Comparison of ENCODE assay signal across 8 cellular contexts in genomic region chr4:173334085-173334890, GRCh38. TPM values are rescaled to one million over a fixed set of nuclear protein-coding genes. Genes with fewer than 3 reads are reported as not detected.
DNase-seq lines count a peak whose midpoint lies in the region; ATAC-seq and TF ChIP-seq lines count a peak whose summit lies in the region.

TSS of gene HMGB2 (minus strand) at chr4:173334358. CDS start at chr4:173333649, 709 bp downstream.

- no peaks in the 10 kb centered on the region for H3K27me3 ChIP-seq in upper lobe of right lung

- peak; percentile 91 for ATAC-seq in HG02885 (IDR thresholded peaks at IDR 0.05; ENCODE audit: poor library complexity, unreplicated experiment)
- peak; percentile 95 for ATAC-seq in T-helper 17 cell
- ATAC-seq in left cardiac atrium, result peak; percentile 96 to 98
- peak; percentile 96 for ATAC-seq in upper lobe of right lung

- H3K4me1 Mint-ChIP-seq in T-helper 17 cell, result peaks cover 31% of the 10 kb centered on the region

- peaks cover 21% of the 10 kb centered on the region for H3K4me1 ChIP-seq in upper lobe of right lung

- H3K36me3 ChIP-seq in upper lobe of right lung, result peaks cover 32% of the 10 kb centered on the region

- peak within 1 kb of the TSS; percentile 82 for H3K4me3 ChIP-seq in upper lobe of right lung

- intact Hi-C loops in left cardiac atrium (cut with DNase I), result loop anchor here in 1 of 2 donors (2.0 kb wide), 1 partner anchor 35 kb away; no protein-coding TSS in a partner anchor
- intact Hi-C loops in posterior vena cava (cut with DNase I), result loop anchor here in 1 of 2 donors (2.0 kb wide), 1 partner anchor 37 kb away; the partner anchor contains the start of gene SAP30
- intact Hi-C loops in upper lobe of right lung (cut with DNase I), result no loop called here

- H3K27me3 Mint-ChIP-seq in T-helper 17 cell, result peaks cover 12% of the 10 kb centered on the region

- peak within 1 kb of the TSS; percentile 100 for H3K4me3 Mint-ChIP-seq in T-helper 17 cell

- H3K36me3 Mint-ChIP-seq in T-helper 17 cell (ENCODE audit: low read depth), result peaks cover 7% of the 10 kb centered on the region

- no peak for TF ChIP-seq CTCF in upper lobe of right lung (IDR thresholded peaks at IDR 0.05)

- DNase-seq in NCI-H1694 treated with DMSO at 0.1 percent for 48 hours (lab: John Stamatoyannopoulos, UW) (peak; percentile 96), T-helper 17 cell (peak; percentile 94 to 99 (median 98)), amygdala (lab: John Stamatoyannopoulos, UW) (peak; percentile 86 to 100 (median 99)), left cardiac atrium (peak; percentile 100), posterior vena cava (ENCODE audit: low spot score) (peak; percentile 100), upper lobe of right lung (peak; percentile 100)

- peak; percentile 98 for TF ChIP-seq POLR2A in GM15510 (IDR thresholded peaks at IDR 0.05; ENCODE audit: borderline replicate concordance, extremely low read depth, insufficient read length)

- peak within 1 kb of the TSS; percentile 97 for H3K27ac Mint-ChIP-seq in T-helper 17 cell

- peak within 1 kb of the TSS; percentile 99 for H3K27ac ChIP-seq in upper lobe of right lung

- H3K9me3 ChIP-seq in T-helper 17 cell (ENCODE audit: control insufficient read depth, low read length, poor library complexity, severe bottlenecking), result no peaks in the 10 kb centered on the region
- H3K9me3 ChIP-seq in upper lobe of right lung, result no peaks in the 10 kb centered on the region

RNA-seq across cellular contexts. Expression of gene HMGB2, which starts in this region (rescaled TPM):
- 100 to 1,000 TPM; 131 to 139 TPM for total RNA-seq in T-helper 17 cell
- 10 to 100 TPM; 40.0 to 44.0 TPM for total RNA-seq in left cardiac atrium
- total RNA-seq in posterior vena cava, result 10 to 100 TPM; 23.7 to 51.5 TPM
- total RNA-seq in upper lobe of right lung, result 43.4 TPM

Comparison
In these comparisons a context has a peak if more than half of its experiments do, and no peak if none do; other contexts are left out.
1. Peak in every context shown above with its lines: DNase-seq, ATAC-seq, H3K4me3 ChIP-seq and H3K27ac ChIP-seq.